13 cellular contexts compared by ENCODE assay signal in the genomic region with DNA sequence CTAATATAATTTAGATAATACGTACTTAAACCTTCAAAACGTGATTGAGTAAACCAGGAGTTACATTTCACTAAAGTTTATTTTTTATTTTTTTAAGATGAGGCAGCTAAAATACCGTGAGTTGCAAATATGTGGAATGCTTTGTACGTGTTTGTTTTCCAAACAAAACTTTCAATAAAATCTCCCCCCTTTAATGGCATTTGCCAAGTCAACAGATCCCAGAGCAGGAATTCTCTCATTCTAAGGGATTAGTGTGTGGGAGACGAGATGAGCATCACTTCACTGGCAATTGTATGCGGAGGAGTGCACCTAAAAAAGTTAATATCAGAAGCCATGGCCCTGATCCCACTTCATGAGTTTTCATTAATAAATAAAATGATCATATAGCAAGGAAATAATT.
"Had no signal": no experiment of that assay in that cellular context is flagged by ENCODE, and none has a peak within 500 bp of the region (broad histone marks: within the 10 kb centered on the region; RNA-seq: fewer than 3 reads in every experiment).

No MANE protein-coding gene starts in this region.

- H3K9me3 Mint-ChIP-seq: nephron progenitor cell had no signal

- H3K27ac ChIP-seq: vagina had no signal

- H3K4me1 ChIP-seq: vagina had no signal

- H3K27me3 Mint-ChIP-seq: activated naive CD4-positive, alpha-beta T cell treated with anti-CD3 and anti-CD28 coated beads, Interleukin-2, amount 50 U/mL, for 24 hours had no signal

- DNase-seq: activated CD4-positive, alpha-beta T cell treated with anti-CD3 and anti-CD28 coated beads, Interleukin-2, amount 50 U/mL, for 1 hour; activated CD4-positive, CD25-positive, alpha-beta regulatory T cell; amniotic stem cell; cerebellar nuclear complex; dermis blood vessel endothelial cell; left cardiac atrium; T-helper 2 cell had no signal

- H3K27ac Mint-ChIP-seq: activated naive CD4-positive, alpha-beta T cell treated with anti-CD3 and anti-CD28 coated beads, Interleukin-2, amount 50 U/mL, for 24 hours; brain had no signal

- H3K36me3 ChIP-seq: thyroid gland, vagina had no signal

- H3K27me3 ChIP-seq: thyroid gland, vagina had no signal

- H3K36me3 Mint-ChIP-seq: activated naive CD4-positive, alpha-beta T cell treated with anti-CD3 and anti-CD28 coated beads, Interleukin-2, amount 50 U/mL, for 24 hours; brain had no signal

- H3K4me3 Mint-ChIP-seq: activated naive CD4-positive, alpha-beta T cell treated with anti-CD3 and anti-CD28 coated beads, Interleukin-2, amount 50 U/mL, for 24 hours; brain; nephron progenitor cell had no signal

- H3K9me3 ChIP-seq: thyroid gland, vagina had no signal

- H3K4me1 Mint-ChIP-seq: activated naive CD4-positive, alpha-beta T cell treated with anti-CD3 and anti-CD28 coated beads, Interleukin-2, amount 50 U/mL, for 24 hours; brain had no signal

- H3K4me3 ChIP-seq: lung, thyroid gland, vagina had no signal
